8 cellular contexts compared by ENCODE assay signal in the genomic region with DNA sequence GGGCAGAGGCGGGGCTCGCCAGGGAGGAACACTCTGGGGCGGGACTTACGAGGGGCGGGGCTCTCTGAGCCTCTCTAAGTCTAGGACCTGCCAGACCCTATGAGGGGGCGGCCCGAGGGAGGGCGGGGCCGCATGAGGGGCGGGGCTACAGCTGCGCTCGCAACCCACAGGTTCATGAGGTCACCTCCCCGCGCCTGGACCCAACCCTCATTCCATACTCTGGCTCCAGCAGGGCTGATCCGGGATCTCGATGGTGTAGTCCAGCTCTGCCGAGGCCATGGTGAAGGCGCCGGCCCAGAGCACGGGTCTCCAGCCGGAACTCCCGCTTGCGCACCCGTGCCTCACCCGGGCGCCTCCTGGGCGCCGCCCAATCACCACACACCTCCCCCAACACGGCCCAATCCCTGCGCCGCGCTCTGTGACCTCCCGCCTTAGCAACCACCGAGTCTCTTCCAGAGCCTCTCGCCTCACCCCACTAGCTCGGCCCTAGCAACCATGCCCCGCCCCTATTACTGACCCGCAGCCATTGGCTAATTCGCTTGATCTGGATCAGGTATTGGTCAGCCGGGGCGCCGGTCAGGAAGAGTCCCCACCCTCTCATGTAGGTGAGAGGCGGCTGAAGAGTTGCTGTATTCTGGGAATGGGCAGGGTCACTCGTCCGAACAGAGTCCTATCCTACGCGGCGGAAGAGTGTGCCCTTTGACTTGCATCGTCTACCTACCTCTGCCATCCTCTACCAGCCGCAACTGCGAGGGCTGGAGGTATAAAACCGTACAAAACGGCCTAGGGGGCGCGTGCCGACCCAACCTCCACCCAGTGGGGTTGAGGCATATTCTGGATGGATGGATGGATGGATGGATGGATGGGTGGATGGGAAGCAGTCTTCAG. TPM values are rescaled to one million over a fixed set of nuclear protein-coding genes. Genes with fewer than 3 reads are reported as not detected.
DNase-seq lines count a peak whose midpoint lies in the region; ATAC-seq and TF ChIP-seq lines count a peak whose summit lies in the region.

A gene (plus strand): TSS at position 602 of the 888 bp plus-strand sequence. CDS start 14,984 bp downstream, outside the sequence.
A gene (minus strand): TSS at position 369 of the 888 bp plus-strand sequence. CDS start 90 bp downstream, at position 279.

- no peaks in the 10 kb centered on the region for H3K79me2 ChIP-seq in Loucy (ENCODE audit: insufficient read depth, low read length)

- peak within 1 kb of the TSS; percentile 87 for H3K27ac Mint-ChIP-seq in nephron progenitor cell
- peak within 1 kb of the TSS; percentile 72 for H3K27ac Mint-ChIP-seq in stimulated activated naive CD8-positive, alpha-beta T cell treated with anti-CD3 and anti-CD28 coated beads, Interleukin-15, Interleukin-2, amounts not matched to agents 100 ng/mL and 50 ng/mL, for 24 hours

- peak; percentile 93 for ATAC-seq in RWPE2 (ENCODE audit: low read depth)

- no peaks in the 10 kb centered on the region for H4K20me1 ChIP-seq in Loucy (ENCODE audit: insufficient read depth, low read length, poor library complexity, severe bottlenecking)

- DNase-seq in H7 = peak; percentile 98
- DNase-seq in RWPE2 (ENCODE audit: low spot score) = peak; percentile 99
- peak; percentile 88 for DNase-seq in activated gamma-delta T cell (lab: John Stamatoyannopoulos, UW)
- DNase-seq in fibroblast of the conjunctiva (ENCODE audit: low read depth) = peak; percentile 99
- DNase-seq in nephron progenitor cell = peak; percentile 97

- no peaks in the 10 kb centered on the region; the same call in 1 of the 2 replicates for H3K36me3 ChIP-seq in ES-I3 (ENCODE audit: insufficient read depth, low read length)
- no peaks in the 10 kb centered on the region for H3K36me3 ChIP-seq in H7 (replicated peaks; ENCODE audit: control insufficient read depth, insufficient read depth, low read length)
- H3K36me3 ChIP-seq in Loucy (ENCODE audit: insufficient read depth, low read length) = no peaks in the 10 kb centered on the region
- no peaks in the 10 kb centered on the region for H3K36me3 ChIP-seq in RWPE2 (ENCODE audit: low read depth)

- H3K27me3 ChIP-seq in H7 (ENCODE audit: control insufficient read depth, insufficient read depth, low read length) (no peaks in the 10 kb centered on the region), Loucy (ENCODE audit: insufficient read depth, low read length, poor library complexity, severe bottlenecking) (no peaks in the 10 kb centered on the region), RWPE2 (ENCODE audit: insufficient read depth, poor library complexity, severe bottlenecking) (no peaks in the 10 kb centered on the region)

- H3K27me3 Mint-ChIP-seq in nephron progenitor cell (ENCODE audit: low read depth, poor library complexity) = peaks cover 14% of the 10 kb centered on the region
- H3K27me3 Mint-ChIP-seq in stimulated activated naive CD8-positive, alpha-beta T cell treated with anti-CD3 and anti-CD28 coated beads, Interleukin-15, Interleukin-2, amounts not matched to agents 100 ng/mL and 50 ng/mL, for 24 hours = no peaks in the 10 kb centered on the region

- H3K4me3 ChIP-seq in H7 (ENCODE audit: insufficient read depth, low read depth, low read length) (peak within 1 kb of the TSS; percentile 89), Loucy (ENCODE audit: low read length, poor library complexity, severe bottlenecking) (peak within 1 kb of the TSS; percentile 79), RWPE2 (ENCODE audit: severe bottlenecking) (peak within 1 kb of the TSS; percentile 57)

- H3K36me3 Mint-ChIP-seq in nephron progenitor cell (ENCODE audit: low read depth) = peaks cover 9% of the 10 kb centered on the region
- no peaks in the 10 kb centered on the region for H3K36me3 Mint-ChIP-seq in stimulated activated naive CD8-positive, alpha-beta T cell treated with anti-CD3 and anti-CD28 coated beads, Interleukin-15, Interleukin-2, amounts not matched to agents 100 ng/mL and 50 ng/mL, for 24 hours (ENCODE audit: low read depth)

- peak within 1 kb of the TSS; percentile 90 for H3K4me3 Mint-ChIP-seq in nephron progenitor cell
- peak within 1 kb of the TSS; percentile 84 for H3K4me3 Mint-ChIP-seq in stimulated activated naive CD8-positive, alpha-beta T cell treated with anti-CD3 and anti-CD28 coated beads, Interleukin-15, Interleukin-2, amounts not matched to agents 100 ng/mL and 50 ng/mL, for 24 hours

- H3K9me3 Mint-ChIP-seq in nephron progenitor cell = no peaks in the 10 kb centered on the region
- no peaks in the 10 kb centered on the region for H3K9me3 Mint-ChIP-seq in stimulated activated naive CD8-positive, alpha-beta T cell treated with anti-CD3 and anti-CD28 coated beads, Interleukin-15, Interleukin-2, amounts not matched to agents 100 ng/mL and 50 ng/mL, for 24 hours

- peak within 1 kb of the TSS; percentile 78 for H3K9ac ChIP-seq in ES-I3 (ENCODE audit: low read depth, low read length)
- peak within 1 kb of the TSS; percentile 71 for H3K9ac ChIP-seq in Loucy (ENCODE audit: low read depth, low read length, poor library complexity, severe bottlenecking)

- H3K9me3 ChIP-seq in ES-I3 (ENCODE audit: control insufficient read depth, insufficient read depth, low read length) (no peaks in the 10 kb centered on the region), Loucy (ENCODE audit: insufficient read depth, low read depth, low read length) (no peaks in the 10 kb centered on the region), RWPE2 (ENCODE audit: severe bottlenecking) (no peaks in the 10 kb centered on the region)

- H3K27ac ChIP-seq in RWPE2 (ENCODE audit: poor library complexity, severe bottlenecking) = peak within 1 kb of the TSS; percentile 55

- peaks cover 20% of the 10 kb centered on the region for H3K4me1 ChIP-seq in ES-I3 (ENCODE audit: insufficient read depth, low read length)
- H3K4me1 ChIP-seq in Loucy (ENCODE audit: insufficient read depth, low read length, poor library complexity, severe bottlenecking) = peaks cover 38% of the 10 kb centered on the region
- peaks cover 19% of the 10 kb centered on the region for H3K4me1 ChIP-seq in RWPE2 (ENCODE audit: insufficient read depth, poor library complexity, severe bottlenecking)

- no peaks in the 10 kb centered on the region for H3K9me2 ChIP-seq in Loucy (replicated peaks; ENCODE audit: low read depth, low read length)

- TF ChIP-seq CTCF in Loucy (conservative IDR thresholded peaks at IDR 0.05; ENCODE audit: low read length) (no peak), RWPE2 (IDR thresholded peaks at IDR 0.05; ENCODE audit: poor library complexity, severe bottlenecking) (no peak), nephron progenitor cell (IDR thresholded peaks at IDR 0.05) (no peak)

- no peaks in the 10 kb centered on the region for H3F3A ChIP-seq in Loucy (ENCODE audit: low read depth)

- peaks cover 41% of the 10 kb centered on the region for H3K4me1 Mint-ChIP-seq in nephron progenitor cell
- H3K4me1 Mint-ChIP-seq in stimulated activated naive CD8-positive, alpha-beta T cell treated with anti-CD3 and anti-CD28 coated beads, Interleukin-15, Interleukin-2, amounts not matched to agents 100 ng/mL and 50 ng/mL, for 24 hours (ENCODE audit: low read depth) = peaks cover 29% of the 10 kb centered on the region

- peak within 1 kb of the TSS; percentile 88 for H3K4me2 ChIP-seq in Loucy (ENCODE audit: low read depth, low read length, poor library complexity, severe bottlenecking)

- H2AFZ ChIP-seq in Loucy (ENCODE audit: low read length) = peak within 1 kb of the TSS; percentile 86

RNA-seq across cellular contexts. Expression of the first gene that starts in this region (rescaled TPM):
- 0.62 TPM in 1 of 2 replicates, not detected in the other for total RNA-seq in H7 (2014; rRNA removed; shearing (Covaris generic))

RNA-seq across cellular contexts. Expression of the second gene that starts in this region (rescaled TPM):
- total RNA-seq in H7 (2014; rRNA removed; shearing (Covaris generic)) = 6.0 and 9.0 TPM in 2 replicates

Comparison
In these comparisons a context has a peak if more than half of its experiments do, and no peak if none do; other contexts are left out.
1. Peak in every context shown above with its lines: DNase-seq, ATAC-seq, H3K4me3 ChIP-seq and H3K27ac ChIP-seq.